1 cellular context compared by ENCODE assay signal in the genomic region with DNA sequence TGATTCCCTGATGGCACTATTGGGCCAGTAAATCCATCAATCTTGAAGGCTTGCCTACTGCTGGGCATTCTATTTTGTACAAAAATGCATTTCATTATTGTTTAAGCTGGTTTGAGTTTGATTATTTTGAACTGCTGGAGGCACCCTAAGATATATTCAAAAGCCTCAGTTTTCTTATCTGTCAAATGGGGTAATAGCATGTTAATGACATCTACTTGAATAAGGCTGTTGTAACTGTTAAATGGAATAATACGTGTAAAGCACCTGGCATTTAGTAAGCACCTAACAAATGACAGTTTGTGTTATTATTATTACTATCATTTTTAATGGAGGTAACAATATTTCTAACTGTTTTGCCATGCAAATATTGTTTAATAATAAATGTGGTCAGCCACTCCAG.
A peak's percentile ranks its signal among the peaks of the same experiment; 100 is the strongest.
TF ChIP-seq lines count a peak whose summit lies in the region.

No MANE protein-coding gene starts in this region.

TF ChIP-seq in K562, 482 proteins besides CTCF, POLR2A, EP300 and RAD21 (continued from another document):
- TF ChIP-seq, protein P1, sequence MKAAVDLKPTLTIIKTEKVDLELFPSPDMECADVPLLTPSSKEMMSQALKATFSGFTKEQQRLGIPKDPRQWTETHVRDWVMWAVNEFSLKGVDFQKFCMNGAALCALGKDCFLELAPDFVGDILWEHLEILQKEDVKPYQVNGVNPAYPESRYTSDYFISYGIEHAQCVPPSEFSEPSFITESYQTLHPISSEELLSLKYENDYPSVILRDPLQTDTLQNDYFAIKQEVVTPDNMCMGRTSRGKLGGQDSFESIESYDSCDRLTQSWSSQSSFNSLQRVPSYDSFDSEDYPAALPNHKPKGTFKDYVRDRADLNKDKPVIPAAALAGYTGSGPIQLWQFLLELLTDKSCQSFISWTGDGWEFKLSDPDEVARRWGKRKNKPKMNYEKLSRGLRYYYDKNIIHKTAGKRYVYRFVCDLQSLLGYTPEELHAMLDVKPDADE (conservative IDR thresholded peaks at IDR 0.05; ENCODE audit: control insufficient read depth, low read depth, low read length), result no peak
- TF ChIP-seq ADNP (tag; IDR thresholded peaks at IDR 0.05) (peak; percentile 55; the same call in 1 of the 2 replicates), RBM25 (IDR thresholded peaks at IDR 0.05; ENCODE audit: low read depth, low read length, severe bottlenecking) (peak; percentile 76), ERF (CRISPR knock-in tag; IDR thresholded peaks at IDR 0.05) (no peak), NCOR1 (IDR thresholded peaks at IDR 0.05) (no peak), POLR2H (tag; IDR thresholded peaks at IDR 0.05; ENCODE audit: low read depth) (no peak), MYC (IDR thresholded peaks at IDR 0.05; ENCODE audit: low read depth, low read length) (no peak), MYC (CRISPR knock-in tag; IDR thresholded peaks at IDR 0.05; ENCODE audit: borderline replicate concordance, low read depth) (no peak), ZNF76 (CRISPR knock-in tag; IDR thresholded peaks at IDR 0.05; ENCODE audit: borderline replicate concordance) (no peak)
- TF ChIP-seq, protein P2, sequence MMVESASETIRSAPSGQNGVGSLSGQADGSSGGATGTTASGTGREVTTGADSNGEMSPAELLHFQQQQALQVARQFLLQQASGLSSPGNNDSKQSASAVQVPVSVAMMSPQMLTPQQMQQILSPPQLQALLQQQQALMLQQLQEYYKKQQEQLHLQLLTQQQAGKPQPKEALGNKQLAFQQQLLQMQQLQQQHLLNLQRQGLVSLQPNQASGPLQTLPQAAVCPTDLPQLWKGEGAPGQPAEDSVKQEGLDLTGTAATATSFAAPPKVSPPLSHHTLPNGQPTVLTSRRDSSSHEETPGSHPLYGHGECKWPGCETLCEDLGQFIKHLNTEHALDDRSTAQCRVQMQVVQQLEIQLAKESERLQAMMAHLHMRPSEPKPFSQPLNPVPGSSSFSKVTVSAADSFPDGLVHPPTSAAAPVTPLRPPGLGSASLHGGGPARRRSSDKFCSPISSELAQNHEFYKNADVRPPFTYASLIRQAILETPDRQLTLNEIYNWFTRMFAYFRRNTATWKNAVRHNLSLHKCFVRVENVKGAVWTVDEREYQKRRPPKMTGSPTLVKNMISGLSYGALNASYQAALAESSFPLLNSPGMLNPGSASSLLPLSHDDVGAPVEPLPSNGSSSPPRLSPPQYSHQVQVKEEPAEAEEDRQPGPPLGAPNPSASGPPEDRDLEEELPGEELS (CRISPR knock-in tag; IDR thresholded peaks at IDR 0.05; ENCODE audit: borderline replicate concordance), result no peak
